1 cellular context compared by ENCODE assay signal in genomic region chr5:132500931-132501628, GRCh38.
A peak's percentile ranks its signal among the peaks of the same experiment; 100 is the strongest.
TF ChIP-seq lines count a peak whose summit lies in the region.

No MANE protein-coding gene starts in this region.

TF ChIP-seq in HepG2, 621 proteins besides CTCF, POLR2A, EP300 and RAD21 (continued from another document and continues in another):
- TF ChIP-seq PAXIP1 (CRISPR knock-in tag; conservative IDR thresholded peaks at IDR 0.05) (peak; percentile 92), HMGXB4 (CRISPR knock-in tag; IDR thresholded peaks at IDR 0.05; ENCODE audit: borderline replicate concordance in 1 of 2, low read depth in 1 of 2) (peak; percentile 16 to 68; a peak in 2 of 4 replicates), ZFY (CRISPR knock-in tag; IDR thresholded peaks at IDR 0.05) (peak; percentile 15; the same call in 1 of the 2 replicates), SNAPC5 (CRISPR knock-in tag; IDR thresholded peaks at IDR 0.05; ENCODE audit: borderline replicate concordance) (peak; percentile 46; the same call in 1 of the 2 replicates), ZNF788 (CRISPR knock-in tag; IDR thresholded peaks at IDR 0.05; ENCODE audit: borderline replicate concordance) (peak; percentile 34; the same call in 1 of the 2 replicates), JARID2 (CRISPR knock-in tag; IDR thresholded peaks at IDR 0.05; ENCODE audit: insufficient replicate concordance) (no peak), FOXC1 (CRISPR knock-in tag; IDR thresholded peaks at IDR 0.05; ENCODE audit: borderline replicate concordance) (0 out of 2 replicates have a peak, but pooled peaks have one; percentile 18), ZNF773 (CRISPR knock-in tag; IDR thresholded peaks at IDR 0.05; ENCODE audit: borderline replicate concordance) (peak; percentile 47; the same call in 1 of the 2 replicates), ESRRA (CRISPR knock-in tag; IDR thresholded peaks at IDR 0.05; ENCODE audit: low read depth) (0 out of 2 replicates have a peak, but pooled peaks have one; percentile 24), ZBTB39 (CRISPR knock-in tag; IDR thresholded peaks at IDR 0.05) (0 out of 2 replicates have a peak, but pooled peaks have one; percentile 37), HOXA3 (CRISPR knock-in tag; IDR thresholded peaks at IDR 0.05) (peak; percentile 60; the same call in 1 of the 2 replicates), CCAR2 (optimal IDR thresholded peaks at IDR 0.05; ENCODE audit: low read depth, low read length) (peak; percentile 53), MTA1 (CRISPR knock-in tag; IDR thresholded peaks at IDR 0.05; ENCODE audit: borderline replicate concordance) (peak; percentile 49; the same call in 1 of the 2 replicates), GABPB1 (CRISPR knock-in tag; IDR thresholded peaks at IDR 0.05) (peak; percentile 33; the same call in 1 of the 2 replicates), ZNF781 (CRISPR knock-in tag; IDR thresholded peaks at IDR 0.05; ENCODE audit: borderline replicate concordance, not compliant biosample characterization) (peak; percentile 41), ZNF746 (CRISPR knock-in tag; IDR thresholded peaks at IDR 0.05) (peak; percentile 73), BRF2 (CRISPR knock-in tag; IDR thresholded peaks at IDR 0.05) (peak; percentile 61; the same call in 1 of the 2 replicates), SRF (IDR thresholded peaks at IDR 0.05; ENCODE audit: low read depth, low read length) (peak; percentile 37; the same call in 1 of the 2 replicates), RFX5 (IDR thresholded peaks at IDR 0.05; ENCODE audit: low read depth, low read length) (peak; percentile 79), PATZ1 (CRISPR knock-in tag; IDR thresholded peaks at IDR 0.05) (peak; percentile 84), GATA4 (IDR thresholded peaks at IDR 0.05; ENCODE audit: borderline replicate concordance, low read depth) (peak; percentile 85), SKI (IDR thresholded peaks at IDR 0.05; ENCODE audit: partially characterized antibody) (peak; percentile 29), SALL1 (CRISPR knock-in tag; IDR thresholded peaks at IDR 0.05) (peak; percentile 86), ZNF33A (CRISPR knock-in tag; IDR thresholded peaks at IDR 0.05; ENCODE audit: borderline replicate concordance) (no peak), HMG20B (CRISPR knock-in tag; conservative IDR thresholded peaks at IDR 0.05) (no peak), ZBTB33 (CRISPR knock-in tag; IDR thresholded peaks at IDR 0.05) (0 out of 2 replicates have a peak, but pooled peaks have one; percentile 43), NFIC (IDR thresholded peaks at IDR 0.05; ENCODE audit: low read length) (0 out of 2 replicates have a peak, but pooled peaks have one; percentile 43), BRD4 (CRISPR knock-in tag; IDR thresholded peaks at IDR 0.05) (peak; percentile 25; the same call in 1 of the 2 replicates), ARID2 (CRISPR knock-in tag; IDR thresholded peaks at IDR 0.05; ENCODE audit: borderline replicate concordance) (0 out of 2 replicates have a peak, but pooled peaks have one; percentile 63), ZNF292 (CRISPR knock-in tag; IDR thresholded peaks at IDR 0.05; ENCODE audit: borderline replicate concordance, low read depth) (peak; percentile 54; the same call in 1 of the 2 replicates), RCOR2 (CRISPR knock-in tag; IDR thresholded peaks at IDR 0.05) (peak; percentile 45; the same call in 1 of the 2 replicates), ERF (CRISPR knock-in tag; IDR thresholded peaks at IDR 0.05) (0 out of 2 replicates have a peak, but pooled peaks have one; percentile 62), ZBTB14 (CRISPR knock-in tag; IDR thresholded peaks at IDR 0.05) (no peak), ZBTB4 (CRISPR knock-in tag; IDR thresholded peaks at IDR 0.05; ENCODE audit: borderline replicate concordance) (no peak), PAWR (CRISPR knock-in tag; IDR thresholded peaks at IDR 0.05; ENCODE audit: borderline replicate concordance) (no peak), LCORL (IDR thresholded peaks at IDR 0.05) (no peak), LCORL (CRISPR knock-in tag; IDR thresholded peaks at IDR 0.05) (peak; percentile 88), ZNF619 (CRISPR knock-in tag; IDR thresholded peaks at IDR 0.05) (peak; percentile 31; the same call in 1 of the 2 replicates)
